28 cellular contexts compared by ENCODE assay signal in genomic region chr9:83315649-83316048, GRCh38.
"Had no signal": no experiment of that assay in that cellular context is flagged by ENCODE, and none has a peak within 500 bp of the region (broad histone marks: within the 10 kb centered on the region; RNA-seq: fewer than 3 reads in every experiment).

No MANE protein-coding gene starts in this region.

- ATAC-seq: activated CD4-positive, CD25-positive, alpha-beta regulatory T cell treated with anti-CD3 and anti-CD28 coated beads, Interleukin-2, amount 50 U/mL, for 24 hours; activated CD8-positive, alpha-beta T cell treated with anti-CD3 and anti-CD28 coated beads, Interleukin-2, amount 10 ng/mL, durations not matched to agents 7 days and 5 days; Panc1; Right ventricle myocardium inferior; T-cell had no signal

- H3K27ac ChIP-seq: adrenal gland, SK-N-MC, WERI-Rb-1 had no signal

- H3K4me3 ChIP-seq: adrenal gland, SK-N-MC had no signal

- H3K27me3 ChIP-seq: adrenal gland had no signal

- DNase-seq: activated CD4-positive, alpha-beta T cell treated with anti-CD3 and anti-CD28 coated beads for 48 hours; activated CD4-positive, alpha-beta T cell treated with anti-CD3 and anti-CD28 coated beads, Interleukin-2, amount 50 U/mL, for 4 hours; activated CD8-positive, alpha-beta memory T cell treated with anti-CD3 and anti-CD28 coated beads, Interleukin-2, amount 50 U/mL, for 48 hours; activated CD8-positive, alpha-beta T cell treated with anti-CD3 and anti-CD28 coated beads, Interleukin-2, amount 10 ng/mL, durations not matched to agents 7 days and 5 days; activated naive CD4-positive, alpha-beta T cell treated with anti-CD3 and anti-CD28 coated beads, Interleukin-2, amount 50 U/mL, for 16 hours; activated naive CD8-positive, alpha-beta T cell treated with anti-CD3 and anti-CD28 coated beads, Interleukin-2, amount 10 ng/mL, durations not matched to agents 7 days and 5 days; activated T-cell treated with anti-CD3 and anti-CD28 coated beads, Interleukin-2, amount 50 U/mL, for 1 hour; adrenal gland; anterior cingulate cortex; cerebellar nuclear complex; NCI-H1092 treated with DMSO at 0.1 percent for 48 hours; NCI-H1417 treated with DMSO at 0.1 percent for 48 hours; NCI-H1694; NCI-H2029 treated with DMSO at 0.1 percent for 48 hours; NCI-H345; NCI-H510A; NCI-H526 treated with DMSO at 0.1 percent for 48 hours; NK-92 treated with Interleukin-12 subunit alpha and Interleukin-12 subunit beta, amount 100 ng/mL, for 24 hours; OCI-M1; RPMI8226; T-cell; T-helper 2 cell; T1000; WERI-Rb-1 had no signal

- H3K36me3 ChIP-seq: adrenal gland, WERI-Rb-1 had no signal

- H3K9me3 ChIP-seq: adrenal gland had no signal
